ENCODE assay signal across 14 cellular contexts in genomic region chr17:18617613-18618012, GRCh38. TPM values are rescaled to one million over a fixed set of nuclear protein-coding genes. Genes with fewer than 3 reads are reported as not detected.
"Had no signal": no experiment of that assay in that cellular context is flagged by ENCODE, and none has a peak within 500 bp of the region (broad histone marks: within the 10 kb centered on the region; RNA-seq: fewer than 3 reads in every experiment).

No MANE protein-coding gene starts in this region.

RNA-seq across cellular contexts. Expression of gene TBC1D28, which starts 26.6 kb away (rescaled TPM):
- total RNA-seq: stomach, subcutaneous adipose tissue, suprapubic skin, temporal lobe, thoracic aorta, thyroid gland, tibial nerve, transverse colon, upper lobe of left lung, upper lobe of right lung, ureter, urinary bladder, uterus, vagina had no signal
